21 cellular contexts compared by ENCODE assay signal in the genomic region with DNA sequence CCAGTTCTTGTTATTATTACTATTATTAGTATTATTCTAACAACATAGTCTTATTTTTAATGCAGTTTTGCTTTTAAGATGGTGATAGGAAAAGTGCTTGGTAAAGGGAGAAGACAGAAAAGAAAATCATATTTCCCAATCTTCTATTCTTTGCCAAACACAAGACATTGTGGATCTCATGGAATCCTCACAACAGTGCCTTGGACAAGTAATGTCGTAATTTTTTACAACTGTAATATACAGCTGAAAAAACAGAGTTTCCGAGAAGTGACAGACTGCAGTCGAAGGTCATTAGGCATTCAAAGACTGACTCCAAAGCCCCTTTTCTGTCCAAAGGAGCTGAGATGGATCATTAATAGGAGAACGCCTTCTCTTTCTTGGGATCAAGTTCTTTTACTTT. TPM values are rescaled to one million over a fixed set of nuclear protein-coding genes. Genes with fewer than 3 reads are reported as not detected.
DNase-seq lines count a peak whose midpoint lies in the region; ATAC-seq and TF ChIP-seq lines count a peak whose summit lies in the region.
"Had no signal": no experiment of that assay in that cellular context is flagged by ENCODE, and none has a peak within 500 bp of the region (broad histone marks: within the 10 kb centered on the region; RNA-seq: fewer than 3 reads in every experiment).

No MANE protein-coding gene starts in this region.

- H3K4me1 ChIP-seq in mucosa of descending colon (ENCODE audit: low read depth), result no peaks in the 10 kb centered on the region
- peaks cover 0 to 4% (median 3%) of the 10 kb centered on the region in 4 donors for H3K4me1 ChIP-seq in tibial artery
- no peaks in the 10 kb centered on the region for H3K4me1 ChIP-seq in CD8-positive, alpha-beta T cell (ENCODE audit: insufficient read depth, low read length)
- H3K4me1 ChIP-seq: sigmoid colon had no signal

- ATAC-seq in mucosa of descending colon (peak; percentile 34), HG03280 (IDR thresholded peaks at IDR 0.05; ENCODE audit: unreplicated experiment) (no peak), GM19328 (IDR thresholded peaks at IDR 0.05; ENCODE audit: unreplicated experiment) (no peak)
- no peak for ATAC-seq in CD8-positive, alpha-beta T cell
- ATAC-seq: GM12878; naive thymus-derived CD4-positive, alpha-beta T cell had no signal

- H3K27ac Mint-ChIP-seq in CD8-positive, alpha-beta T cell, result no peak overlapping the region
- H3K27ac Mint-ChIP-seq: activated B cell treated with CpG ODN at 0.5 μM for 24 hours; activated CD4-positive, alpha-beta memory T cell treated with anti-CD3 and anti-CD28 coated beads for 36 hours; activated naive CD8-positive, alpha-beta T cell treated with anti-CD3 and anti-CD28 coated beads for 36 hours; memory B cell; naive thymus-derived CD4-positive, alpha-beta T cell had no signal

- no peak for TF ChIP-seq CTCF in mucosa of descending colon (IDR thresholded peaks at IDR 0.05)
- TF ChIP-seq CTCF in tibial artery (IDR thresholded peaks at IDR 0.05), result no peak
- TF ChIP-seq CTCF in CD8-positive, alpha-beta T cell (IDR thresholded peaks at IDR 0.05), result no peak

- no peaks in the 10 kb centered on the region for H3K9me3 ChIP-seq in SK-N-MC (ENCODE audit: low read depth, low read length)
- no peaks in the 10 kb centered on the region for H3K9me3 ChIP-seq in mucosa of descending colon
- H3K9me3 ChIP-seq in tibial artery, result no peaks in the 10 kb centered on the region
- H3K9me3 ChIP-seq in CD8-positive, alpha-beta T cell (ENCODE audit: low read length), result no peaks in the 10 kb centered on the region
- H3K9me3 ChIP-seq: ovary, sigmoid colon had no signal

- no peaks in the 10 kb centered on the region for H3K9me3 Mint-ChIP-seq in CD8-positive, alpha-beta T cell
- H3K9me3 Mint-ChIP-seq: activated B cell treated with CpG ODN at 0.5 μM for 24 hours; activated CD4-positive, alpha-beta memory T cell treated with anti-CD3 and anti-CD28 coated beads for 36 hours; memory B cell; naive thymus-derived CD4-positive, alpha-beta T cell had no signal

- intact Hi-C loops in mucosa of descending colon (cut with DNase I, micrococcal nuclease) (loop anchor here (5.0 to 10.0 kb wide), 2 partner anchors 1068 to 1070 kb away; no protein-coding TSS in a partner anchor), tibial artery (cut with DNase I; ENCODE audit: low total_unique reads) (no loop called here)
- intact Hi-C loops in CD8-positive, alpha-beta T cell (cut with DNase I, micrococcal nuclease), result loop anchor here in 1 of 2 experiments (10.0 kb wide), 1 partner anchor 1978 kb away; a partner anchor contains a TSS

- no peaks in the 10 kb centered on the region for H3K4me1 Mint-ChIP-seq in CD8-positive, alpha-beta T cell (ENCODE audit: low read depth)
- H3K4me1 Mint-ChIP-seq: activated B cell treated with CpG ODN at 0.5 μM for 24 hours; activated naive CD8-positive, alpha-beta T cell treated with anti-CD3 and anti-CD28 coated beads for 36 hours; memory B cell; naive thymus-derived CD4-positive, alpha-beta T cell had no signal

- no peak overlapping the region for H3K9ac ChIP-seq in SK-N-MC (ENCODE audit: insufficient read length)

- no peaks in the 10 kb centered on the region for H3K36me3 Mint-ChIP-seq in CD8-positive, alpha-beta T cell
- H3K36me3 Mint-ChIP-seq: activated CD4-positive, alpha-beta memory T cell treated with anti-CD3 and anti-CD28 coated beads for 36 hours; activated naive CD8-positive, alpha-beta T cell treated with anti-CD3 and anti-CD28 coated beads for 36 hours; memory B cell; naive thymus-derived CD4-positive, alpha-beta T cell had no signal

- H3K27ac ChIP-seq in SK-N-MC (peak overlapping the region; percentile 89), tibial artery (peak overlapping the region; percentile 52 to 53)
- H3K27ac ChIP-seq in CD8-positive, alpha-beta T cell (ENCODE audit: low read depth, low read length), result no peak overlapping the region
- H3K27ac ChIP-seq: ovary, RWPE1 had no signal

- CTCF ChIA-PET in CD8-positive, alpha-beta T cell (lab: Charles Lee), result interaction anchor here (1.4 kb wide), 1 partner anchor 1069 kb away, joined by 4 read pairs; no protein-coding TSS in a partner anchor

- DNase-seq in SK-N-MC (ENCODE audit: low read depth, low spot score) (no peak), fibroblast of peridontal ligament (ENCODE audit: extremely low read depth) (peak; percentile 66), mucosa of descending colon (no peak), tibial artery (no peak)
- DNase-seq in CD8-positive, alpha-beta T cell, result no peak
- DNase-seq: activated B cell treated with CpG ODN at 0.5 μM for 24 hours; activated CD4-positive, alpha-beta memory T cell treated with anti-CD3 and anti-CD28 coated beads for 36 hours; activated naive CD8-positive, alpha-beta T cell treated with anti-CD3 and anti-CD28 coated beads for 36 hours; AML-193; Karpas-422; naive thymus-derived CD4-positive, alpha-beta T cell; NCI-H187; NCI-H526 treated with DMSO at 0.1 percent for 48 hours; ovary; sigmoid colon; T1000 had no signal

- H3K27me3 ChIP-seq in tibial artery, result no peaks in the 10 kb centered on the region
- no peaks in the 10 kb centered on the region for H3K27me3 ChIP-seq in CD8-positive, alpha-beta T cell (ENCODE audit: insufficient read depth, low read length)
- H3K27me3 ChIP-seq: ovary, sigmoid colon had no signal

- H3K4me3 Mint-ChIP-seq in CD8-positive, alpha-beta T cell, result no peak overlapping the region
- H3K4me3 Mint-ChIP-seq: activated B cell treated with CpG ODN at 0.5 μM for 24 hours; activated CD4-positive, alpha-beta memory T cell treated with anti-CD3 and anti-CD28 coated beads for 36 hours; activated naive CD8-positive, alpha-beta T cell treated with anti-CD3 and anti-CD28 coated beads for 36 hours; memory B cell; naive thymus-derived CD4-positive, alpha-beta T cell had no signal

- POLR2A ChIA-PET in CD8-positive, alpha-beta T cell (lab: Charles Lee), result no interaction called here

- no peaks in the 10 kb centered on the region for H3K36me3 ChIP-seq in SK-N-MC (ENCODE audit: insufficient read depth, low read length)
- H3K36me3 ChIP-seq in mucosa of descending colon (ENCODE audit: low read depth), result no peaks in the 10 kb centered on the region
- H3K36me3 ChIP-seq in tibial artery, result no peaks in the 10 kb centered on the region
- H3K36me3 ChIP-seq in CD8-positive, alpha-beta T cell (ENCODE audit: insufficient read depth, low read length), result no peaks in the 10 kb centered on the region
- H3K36me3 ChIP-seq: ovary, sigmoid colon had no signal

- H3K27me3 Mint-ChIP-seq in CD8-positive, alpha-beta T cell (ENCODE audit: low read depth), result no peaks in the 10 kb centered on the region
- H3K27me3 Mint-ChIP-seq: activated B cell treated with CpG ODN at 0.5 μM for 24 hours; activated CD4-positive, alpha-beta memory T cell treated with anti-CD3 and anti-CD28 coated beads for 36 hours; activated naive CD8-positive, alpha-beta T cell treated with anti-CD3 and anti-CD28 coated beads for 36 hours; memory B cell; naive thymus-derived CD4-positive, alpha-beta T cell had no signal

- H3K4me3 ChIP-seq in SK-N-MC, result no peak overlapping the region
- no peak overlapping the region for H3K4me3 ChIP-seq in mucosa of descending colon
- H3K4me3 ChIP-seq in tibial artery, result no peak overlapping the region
- no peak overlapping the region for H3K4me3 ChIP-seq in CD8-positive, alpha-beta T cell (ENCODE audit: low read depth, low read length)
- H3K4me3 ChIP-seq: GM12878, ovary, sigmoid colon had no signal

RNA-seq across cellular contexts. Expression of a gene that starts 24.5 kb away (rescaled TPM):
- total RNA-seq in mucosa of descending colon, result 10 to 100 TPM; 11.8 to 21.5 (median 20.0) TPM
- total RNA-seq in CD8-positive, alpha-beta T cell, result 1 to 10 TPM; 5.0 to 6.8 TPM
